ENCODE assay signal across 12 cellular contexts in the genomic region with DNA sequence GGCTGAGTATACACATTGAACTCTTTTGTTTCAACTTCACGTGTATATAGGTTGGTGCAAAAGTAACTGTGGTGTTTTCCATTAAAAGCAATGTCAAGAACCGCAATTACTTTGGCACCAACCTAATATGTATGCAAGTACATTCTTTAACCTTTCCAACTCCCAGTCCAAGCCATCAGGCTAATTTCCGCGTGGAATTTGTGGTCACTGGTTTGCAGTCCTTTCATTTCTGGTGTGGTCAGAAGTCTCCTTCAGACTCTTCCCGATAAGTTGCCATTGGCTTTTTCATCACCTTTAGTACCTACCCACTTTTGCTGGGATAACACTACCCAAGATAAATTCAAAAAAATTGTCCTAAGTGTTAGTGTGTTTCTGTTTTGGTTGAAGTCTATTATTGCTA.
DNase-seq lines count a peak whose midpoint lies in the region; TF ChIP-seq lines count a peak whose summit lies in the region.
"Had no signal": no experiment of that assay in that cellular context is flagged by ENCODE, and none has a peak within 500 bp of the region (broad histone marks: within the 10 kb centered on the region; RNA-seq: fewer than 3 reads in every experiment).

No MANE protein-coding gene starts in this region.

- H3K36me3 ChIP-seq in skeletal muscle tissue (ENCODE audit: control insufficient read depth in 3 of 3, insufficient read depth in 3 of 3, low read length in 3 of 3) (peaks cover 0 to 10% (median 0%) of the 10 kb centered on the region in 3 donors), esophagus squamous epithelium (peaks cover 0 to 11% (median 0%) of the 10 kb centered on the region in 3 donors), Peyer's patch (peaks cover 0 to 15% (median 0%) of the 10 kb centered on the region in 3 donors)
- H3K36me3 ChIP-seq: suprapubic skin had no signal

- H3K36me3 Mint-ChIP-seq in activated CD4-positive, alpha-beta T cell treated with anti-CD3 and anti-CD28 coated beads, Interleukin-2, amount 10 ng/mL, durations not matched to agents 7 days and 5 days (ENCODE audit: low read depth) = peaks cover 6% of the 10 kb centered on the region
- peaks cover 45% of the 10 kb centered on the region for H3K36me3 Mint-ChIP-seq in activated T-helper 1 cell treated with anti-CD3 and anti-CD28 coated beads, Interleukin-12 subunit alpha, Interleukin-12 subunit beta, Interleukin-2, Interleukin-4 antibody, amounts not matched to agents 30 ng/mL and 10 ng/mL and 1 ng/mL, durations not matched to agents 14 hours and 24 hours and 36 hours (ENCODE audit: low read depth)
- peaks cover 0 to 16% (median 3%) of the 10 kb centered on the region in 3 donors for H3K36me3 Mint-ChIP-seq in immature natural killer cell
- H3K36me3 Mint-ChIP-seq: naive B cell had no signal

- TF ChIP-seq POLR2A in esophagus squamous epithelium (IDR thresholded peaks at IDR 0.05) (no peak), Peyer's patch (IDR thresholded peaks at IDR 0.05) (no peak)

- DNase-seq in activated CD4-positive, alpha-beta T cell treated with anti-CD3 and anti-CD28 coated beads, Interleukin-2, amount 10 ng/mL, durations not matched to agents 7 days and 5 days = no peak
- DNase-seq in activated CD4-positive, alpha-beta T cell treated with anti-CD3 and anti-CD28 coated beads for 1 hour = no peak
- DNase-seq in activated T-helper 1 cell treated with anti-CD3 and anti-CD28 coated beads, Interleukin-12 subunit alpha, Interleukin-12 subunit beta, Interleukin-2, Interleukin-4 antibody, amounts not matched to agents 30 ng/mL and 10 ng/mL and 1 ng/mL, durations not matched to agents 14 hours and 24 hours and 36 hours (ENCODE audit: low spot score) = no peak
- DNase-seq in immature natural killer cell (no peak), esophagus squamous epithelium (lab: John Stamatoyannopoulos, UW) (no peak), Peyer's patch (no peak)
- DNase-seq in activated CD8-positive, alpha-beta memory T cell treated with anti-CD3 and anti-CD28 coated beads for 24 hours = no peak
- DNase-seq: COR-L47, naive B cell, NCI-H2081 treated with DMSO at 0.1 percent for 48 hours had no signal

- H3K9me3 ChIP-seq in skeletal muscle tissue (ENCODE audit: control insufficient read depth in 3 of 3, low read length in 3 of 3) (no peaks in the 10 kb centered on the region), esophagus squamous epithelium (no peaks in the 10 kb centered on the region), Peyer's patch (no peaks in the 10 kb centered on the region)
- H3K9me3 ChIP-seq: suprapubic skin had no signal

- H3K4me3 ChIP-seq in skeletal muscle tissue (ENCODE audit: low read length in 3 of 3) = no peak overlapping the region
- no peak overlapping the region for H3K4me3 ChIP-seq in esophagus squamous epithelium
- H3K4me3 ChIP-seq in Peyer's patch = no peak overlapping the region
- H3K4me3 ChIP-seq: suprapubic skin had no signal

- POLR2A ChIA-PET in activated CD4-positive, alpha-beta T cell treated with anti-CD3 and anti-CD28 coated beads, Interleukin-2, amount 10 ng/mL, durations not matched to agents 7 days and 5 days (lab: Charles Lee) = no interaction called here

- H3K4me3 Mint-ChIP-seq in activated CD4-positive, alpha-beta T cell treated with anti-CD3 and anti-CD28 coated beads, Interleukin-2, amount 10 ng/mL, durations not matched to agents 7 days and 5 days = no peak overlapping the region
- H3K4me3 Mint-ChIP-seq in activated T-helper 1 cell treated with anti-CD3 and anti-CD28 coated beads, Interleukin-12 subunit alpha, Interleukin-12 subunit beta, Interleukin-2, Interleukin-4 antibody, amounts not matched to agents 30 ng/mL and 10 ng/mL and 1 ng/mL, durations not matched to agents 14 hours and 24 hours and 36 hours = no peak overlapping the region
- H3K4me3 Mint-ChIP-seq in immature natural killer cell = peak overlapping the region; percentile 40 to 80 (median 74)
- H3K4me3 Mint-ChIP-seq: naive B cell had no signal

- peak overlapping the region; percentile 77 for H3K27ac ChIP-seq in skeletal muscle tissue (ENCODE audit: low read depth, low read length)
- peak overlapping the region in 1 of 4 donors; percentile 73 for H3K27ac ChIP-seq in esophagus squamous epithelium
- peak overlapping the region in 2 of 4 donors; percentile 1 to 77 for H3K27ac ChIP-seq in Peyer's patch

- no peak overlapping the region for H3K9ac ChIP-seq in skeletal muscle tissue (ENCODE audit: low read depth in 1 of 3, low read length in 3 of 3)

- peaks cover 22% of the 10 kb centered on the region for H3K4me1 Mint-ChIP-seq in activated CD4-positive, alpha-beta T cell treated with anti-CD3 and anti-CD28 coated beads, Interleukin-2, amount 10 ng/mL, durations not matched to agents 7 days and 5 days
- peaks cover 26% of the 10 kb centered on the region for H3K4me1 Mint-ChIP-seq in activated T-helper 1 cell treated with anti-CD3 and anti-CD28 coated beads, Interleukin-12 subunit alpha, Interleukin-12 subunit beta, Interleukin-2, Interleukin-4 antibody, amounts not matched to agents 30 ng/mL and 10 ng/mL and 1 ng/mL, durations not matched to agents 14 hours and 24 hours and 36 hours (ENCODE audit: low read depth)
- H3K4me1 Mint-ChIP-seq in immature natural killer cell = peaks cover 84 to 92% of the 10 kb centered on the region in 2 donors

- no peaks in the 10 kb centered on the region for H3K27me3 Mint-ChIP-seq in activated CD4-positive, alpha-beta T cell treated with anti-CD3 and anti-CD28 coated beads, Interleukin-2, amount 10 ng/mL, durations not matched to agents 7 days and 5 days
- no peaks in the 10 kb centered on the region for H3K27me3 Mint-ChIP-seq in activated T-helper 1 cell treated with anti-CD3 and anti-CD28 coated beads, Interleukin-12 subunit alpha, Interleukin-12 subunit beta, Interleukin-2, Interleukin-4 antibody, amounts not matched to agents 30 ng/mL and 10 ng/mL and 1 ng/mL, durations not matched to agents 14 hours and 24 hours and 36 hours (ENCODE audit: insufficient read depth)
- H3K27me3 Mint-ChIP-seq in immature natural killer cell (ENCODE audit: low read depth in 3 of 3) = no peaks in the 10 kb centered on the region
- H3K27me3 Mint-ChIP-seq: naive B cell had no signal

- WGBS in esophagus squamous epithelium, 2 donors = 86 to 93% methylated on average over 5 of the region's 5 CpGs

- intact Hi-C loops in activated T-helper 1 cell treated with anti-CD3 and anti-CD28 coated beads, Interleukin-12 subunit alpha, Interleukin-12 subunit beta, Interleukin-2, Interleukin-4 antibody, amounts not matched to agents 30 ng/mL and 10 ng/mL and 1 ng/mL, durations not matched to agents 14 hours and 24 hours and 36 hours (cut with micrococcal nuclease) = no loop called here
- intact Hi-C loops in esophagus squamous epithelium (cut with DNase I) = no loop called here

- H3K9me3 Mint-ChIP-seq in activated CD4-positive, alpha-beta T cell treated with anti-CD3 and anti-CD28 coated beads, Interleukin-2, amount 10 ng/mL, durations not matched to agents 7 days and 5 days = no peaks in the 10 kb centered on the region
- H3K9me3 Mint-ChIP-seq in activated T-helper 1 cell treated with anti-CD3 and anti-CD28 coated beads, Interleukin-12 subunit alpha, Interleukin-12 subunit beta, Interleukin-2, Interleukin-4 antibody, amounts not matched to agents 30 ng/mL and 10 ng/mL and 1 ng/mL, durations not matched to agents 14 hours and 24 hours and 36 hours = no peaks in the 10 kb centered on the region
- no peaks in the 10 kb centered on the region for H3K9me3 Mint-ChIP-seq in immature natural killer cell
- H3K9me3 Mint-ChIP-seq: naive B cell had no signal

- CTCF ChIA-PET in activated CD4-positive, alpha-beta T cell treated with anti-CD3 and anti-CD28 coated beads, Interleukin-2, amount 10 ng/mL, durations not matched to agents 7 days and 5 days (lab: Charles Lee) = interaction anchor here (0.6 kb wide), 1 partner anchor 1467 kb away, joined by 4 read pairs; no protein-coding TSS in a partner anchor

- peaks cover 31 to 58% (median 48%) of the 10 kb centered on the region in 3 donors for H3K4me1 ChIP-seq in skeletal muscle tissue (ENCODE audit: control insufficient read depth in 3 of 3, insufficient read depth in 3 of 3, low read length in 3 of 3)
- H3K4me1 ChIP-seq in esophagus squamous epithelium = peaks cover 4 to 39% (median 13%) of the 10 kb centered on the region in 3 donors
- H3K4me1 ChIP-seq in Peyer's patch = peaks cover 0 to 28% (median 7%) of the 10 kb centered on the region in 4 donors

- H3K27me3 ChIP-seq in skeletal muscle tissue (ENCODE audit: control insufficient read depth in 3 of 3, insufficient read depth in 3 of 3, low read length in 3 of 3) (no peaks in the 10 kb centered on the region), esophagus squamous epithelium (no peaks in the 10 kb centered on the region), Peyer's patch (no peaks in the 10 kb centered on the region)
- H3K27me3 ChIP-seq: suprapubic skin had no signal

- TF ChIP-seq CTCF in esophagus squamous epithelium (IDR thresholded peaks at IDR 0.05) (no peak), Peyer's patch (IDR thresholded peaks at IDR 0.05) (no peak)

- H3K27ac Mint-ChIP-seq in activated CD4-positive, alpha-beta T cell treated with anti-CD3 and anti-CD28 coated beads, Interleukin-2, amount 10 ng/mL, durations not matched to agents 7 days and 5 days = peak overlapping the region; percentile 76
- H3K27ac Mint-ChIP-seq in activated T-helper 1 cell treated with anti-CD3 and anti-CD28 coated beads, Interleukin-12 subunit alpha, Interleukin-12 subunit beta, Interleukin-2, Interleukin-4 antibody, amounts not matched to agents 30 ng/mL and 10 ng/mL and 1 ng/mL, durations not matched to agents 14 hours and 24 hours and 36 hours = peak overlapping the region; percentile 92
- peak overlapping the region; percentile 83 to 94 (median 89) for H3K27ac Mint-ChIP-seq in immature natural killer cell

Comparison
In these comparisons a context has a peak if more than half of its experiments do, and no peak if none do; other contexts are left out.
1. H3K4me3 Mint-ChIP-seq: peak in immature natural killer cell (5 of 5); none in activated CD4-positive, alpha-beta T cell treated with anti-CD3 and anti-CD28 coated beads, Interleukin-2, amount 10 ng/mL, durations not matched to agents 7 days and 5 days (single experiment) and activated T-helper 1 cell treated with anti-CD3 and anti-CD28 coated beads, Interleukin-12 subunit alpha, Interleukin-12 subunit beta, Interleukin-2, Interleukin-4 antibody, amounts not matched to agents 30 ng/mL and 10 ng/mL and 1 ng/mL, durations not matched to agents 14 hours and 24 hours and 36 hours (single experiment).
2. Peak in every context shown above with its lines, with median percentiles within 50 percentile points of each other: H3K27ac Mint-ChIP-seq.